In the genomic region with DNA sequence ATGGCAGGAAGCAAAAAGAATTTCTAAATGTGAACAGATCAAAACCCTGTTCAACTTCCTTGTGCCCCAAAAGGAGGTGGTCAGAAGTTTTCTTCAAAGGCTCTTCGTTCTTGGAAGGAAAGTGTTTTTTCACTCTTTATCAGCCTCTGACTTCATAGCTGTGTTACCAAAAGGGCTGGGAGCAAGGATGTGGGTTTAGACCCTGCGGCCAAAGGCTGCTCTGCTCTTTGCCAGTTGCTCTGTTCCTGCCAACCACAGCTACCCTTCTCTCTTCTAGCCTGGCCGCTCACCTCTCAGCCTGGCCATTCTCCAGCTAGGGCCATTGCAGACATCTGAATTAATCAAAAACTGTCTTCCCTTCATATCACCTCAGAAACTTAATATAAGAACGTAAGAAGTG, we compare ENCODE assay signal across 17 cellular contexts. TPM values are rescaled to one million over a fixed set of nuclear protein-coding genes. Genes with fewer than 3 reads are reported as not detected.
"Had no signal": no experiment of that assay in that cellular context is flagged by ENCODE, and none has a peak within 500 bp of the region (broad histone marks: within the 10 kb centered on the region; RNA-seq: fewer than 3 reads in every experiment).

No MANE protein-coding gene starts in this region.

- ATAC-seq: body of pancreas, foreskin keratinocyte, left lobe of liver had no signal

- H3K4me3 Mint-ChIP-seq: activated naive CD4-positive, alpha-beta T cell treated with anti-CD3 and anti-CD28 coated beads, Interleukin-2, amount 10 ng/mL, durations not matched to agents 7 days and 5 days; naive B cell had no signal

- H3K4me1 Mint-ChIP-seq: activated naive CD4-positive, alpha-beta T cell treated with anti-CD3 and anti-CD28 coated beads, Interleukin-2, amount 10 ng/mL, durations not matched to agents 7 days and 5 days; naive B cell had no signal

- DNase-seq: activated CD4-positive, alpha-beta T cell treated with anti-CD3 and anti-CD28 coated beads for 1 hour; activated effector memory CD4-positive, alpha-beta T cell treated with anti-CD3 and anti-CD28 coated beads, Interleukin-2, amount 50 U/mL, for 16 hours; activated naive CD4-positive, alpha-beta T cell treated with anti-CD3 and anti-CD28 coated beads, Interleukin-2, amount 10 ng/mL, durations not matched to agents 7 days and 5 days; activated T-cell treated with anti-CD3 and anti-CD28 coated beads for 4 hours; anterior cingulate cortex; body of pancreas; dermis blood vessel endothelial cell; effector CD8-positive, alpha-beta T cell; erythroblast; foreskin keratinocyte; naive B cell; spleen; stimulated activated CD4-positive, alpha-beta T cell treated with anti-CD3 and anti-CD28 coated beads, Interleukin-4, amount 100 ng/mL, for 1 hour; stimulated activated naive CD4-positive, alpha-beta T cell; T1000; upper lobe of left lung had no signal

- H3K9me3 Mint-ChIP-seq: activated naive CD4-positive, alpha-beta T cell treated with anti-CD3 and anti-CD28 coated beads, Interleukin-2, amount 10 ng/mL, durations not matched to agents 7 days and 5 days; naive B cell had no signal

- H3K27ac Mint-ChIP-seq: activated naive CD4-positive, alpha-beta T cell treated with anti-CD3 and anti-CD28 coated beads, Interleukin-2, amount 10 ng/mL, durations not matched to agents 7 days and 5 days; naive B cell had no signal

- H3K36me3 Mint-ChIP-seq: activated naive CD4-positive, alpha-beta T cell treated with anti-CD3 and anti-CD28 coated beads, Interleukin-2, amount 10 ng/mL, durations not matched to agents 7 days and 5 days; naive B cell had no signal

- H3K27me3 Mint-ChIP-seq: activated naive CD4-positive, alpha-beta T cell treated with anti-CD3 and anti-CD28 coated beads, Interleukin-2, amount 10 ng/mL, durations not matched to agents 7 days and 5 days had no signal

RNA-seq across cellular contexts. Expression of a gene that starts 53.8 kb away (rescaled TPM):
- polyA plus RNA-seq: foreskin keratinocyte had no signal
